ENCODE assay signal across 24 cellular contexts in the genomic region with DNA sequence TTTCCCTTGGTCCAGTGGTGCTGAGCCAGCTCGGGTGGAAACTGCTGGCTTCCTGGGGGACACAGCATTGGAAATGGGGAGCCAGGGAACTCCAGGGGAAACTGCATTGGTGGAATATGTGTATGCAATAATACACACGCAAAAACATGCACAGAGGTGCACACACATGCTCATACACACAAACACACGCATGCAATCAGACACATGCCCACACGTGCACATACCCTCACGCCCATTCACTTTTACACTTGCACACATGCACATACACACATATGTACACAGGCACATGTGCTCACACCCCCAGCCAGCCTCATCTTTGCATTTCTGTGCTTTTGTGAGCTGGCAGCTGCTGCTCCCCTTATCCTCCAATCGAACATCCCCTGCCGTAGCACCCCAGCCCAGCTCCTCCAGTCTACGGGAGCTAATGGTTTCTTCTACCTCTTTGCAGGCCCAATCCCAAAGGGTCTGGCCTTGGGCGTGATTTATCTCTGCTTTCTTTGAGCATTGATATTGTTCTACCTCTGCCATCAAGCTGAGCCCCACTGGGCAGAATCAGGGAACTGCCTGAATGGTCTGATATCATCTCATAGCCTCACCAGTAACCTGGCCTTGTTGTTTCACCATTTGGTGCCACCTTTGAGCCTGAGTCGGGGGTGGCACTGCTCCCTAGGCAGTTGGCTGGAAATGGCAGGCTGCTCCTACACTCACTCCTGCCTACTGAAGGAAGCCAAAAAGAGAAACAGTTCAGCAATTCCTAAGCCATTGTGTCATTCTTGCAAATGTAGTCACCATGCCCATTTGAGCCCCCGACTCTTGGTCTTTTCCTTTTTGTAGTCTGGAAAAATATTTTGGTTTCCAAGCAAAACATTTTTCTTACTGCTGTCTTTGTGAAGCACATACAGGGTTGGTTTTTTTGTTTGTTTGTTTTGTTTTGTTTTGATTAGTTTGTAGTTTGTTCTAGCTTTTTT.
A peak's percentile ranks its signal among the peaks of the same experiment; 100 is the strongest.
DNase-seq lines count a peak whose midpoint lies in the region; FAIRE-seq and TF ChIP-seq lines count a peak whose summit lies in the region.
"Had no signal": no experiment of that assay in that cellular context is flagged by ENCODE, and none has a peak within 500 bp of the region (broad histone marks: within the 10 kb centered on the region; RNA-seq: fewer than 3 reads in every experiment).

No MANE protein-coding gene starts in this region.

- H3K27ac ChIP-seq in kidney (ENCODE audit: low read depth in 2 of 2, low read length in 2 of 2) (no peak overlapping the region), caudate nucleus (ENCODE audit: low read depth, low read length) (no peak overlapping the region)
- H3K27ac ChIP-seq: A549, upper lobe of left lung had no signal

- H3K9me3 ChIP-seq in kidney (ENCODE audit: control insufficient read depth in 1 of 2, low read length in 2 of 2), result no peaks in the 10 kb centered on the region
- H3K9me3 ChIP-seq: A549, mucosa of descending colon, upper lobe of left lung had no signal

- DNase-seq in AG08396 (ENCODE audit: low spot score), result peak; percentile 21
- DNase-seq in LHCN-M2 (ENCODE audit: low read depth), result peak; percentile 17
- peak; percentile 9 for DNase-seq in choroid plexus epithelial cell (ENCODE audit: low read depth)
- DNase-seq in kidney, result no peak
- no peak for DNase-seq in activated CD4-positive, alpha-beta T cell treated with anti-CD3 and anti-CD28 coated beads, Interleukin-2, amount 50 U/mL, for 48 hours
- no peak for DNase-seq in GM19240 (ENCODE audit: insufficient read length, low spot score)
- no peak for DNase-seq in caudate nucleus (lab: John Stamatoyannopoulos, UW)
- DNase-seq in midbrain (lab: John Stamatoyannopoulos, UW), result no peak
- DNase-seq: activated CD4-positive, alpha-beta memory T cell treated with anti-CD3 and anti-CD28 coated beads, Interleukin-2, amount 10 ng/mL, durations not matched to agents 7 days and 5 days; activated naive CD8-positive, alpha-beta T cell treated with anti-CD3 and anti-CD28 coated beads, Interleukin-2, amount 10 ng/mL, durations not matched to agents 7 days and 5 days; CD4-positive, CD25-positive, alpha-beta regulatory T cell; DMS153; effector memory CD8-positive, alpha-beta T cell; foreskin melanocyte; H7; mucosa of descending colon; MV-4-11; NCI-H1930; NCI-H446 treated with DMSO at 0.1 percent for 48 hours; nucleus accumbens; stimulated activated naive CD8-positive, alpha-beta T cell treated with anti-CD3 and anti-CD28 coated beads, Interleukin-15, Interleukin-2, amounts not matched to agents 100 U/mL and 50 U/mL, for 24 hours; T-helper 1 cell; upper lobe of left lung had no signal

- TF ChIP-seq CTCF in choroid plexus epithelial cell (conservative IDR thresholded peaks at IDR 0.05; ENCODE audit: low read depth, low read length) (no peak), kidney (IDR thresholded peaks at IDR 0.05; ENCODE audit: borderline replicate concordance, extremely low read depth, insufficient read depth) (no peak)

- H3K4me1 ChIP-seq in kidney (ENCODE audit: control insufficient read depth in 1 of 2, insufficient read depth in 1 of 2, low read depth in 1 of 2, low read length in 2 of 2), result no peaks in the 10 kb centered on the region
- H3K4me1 ChIP-seq: A549, upper lobe of left lung had no signal

- H3K9ac ChIP-seq in kidney (ENCODE audit: low read length in 2 of 2), result no peak overlapping the region

- H3K4me3 ChIP-seq in choroid plexus epithelial cell (ENCODE audit: low read depth, low read length) (no peak overlapping the region), kidney (ENCODE audit: low read length in 2 of 2) (no peak overlapping the region)
- H3K4me3 ChIP-seq: A549, mucosa of descending colon, upper lobe of left lung had no signal

- intact Hi-C loops in kidney (cut with DNase I), result no loop called here

- FAIRE-seq in kidney (lab: Jason Lieb, UNC), result peak; percentile 74

- H3K36me3 ChIP-seq in kidney (ENCODE audit: control insufficient read depth in 1 of 2, insufficient read depth in 2 of 2, low read length in 2 of 2), result no peaks in the 10 kb centered on the region
- H3K36me3 ChIP-seq: upper lobe of left lung had no signal

Comparison
In these comparisons a context has a peak if more than half of its experiments do, and no peak if none do; other contexts are left out.
1. DNase-seq: peak in AG08396 (single experiment), LHCN-M2 (single experiment) and choroid plexus epithelial cell (single experiment); none in kidney (single experiment), activated CD4-positive, alpha-beta T cell treated with anti-CD3 and anti-CD28 coated beads, Interleukin-2, amount 50 U/mL, for 48 hours (0 of 2), GM19240 (single experiment), caudate nucleus (0 of 61) and midbrain (single experiment).